15 cellular contexts compared by ENCODE assay signal in genomic region chr7:100356416-100357068, GRCh38. TPM values are rescaled to one million over a fixed set of nuclear protein-coding genes. Genes with fewer than 3 reads are reported as not detected.
DNase-seq lines count a peak whose midpoint lies in the region; ATAC-seq and TF ChIP-seq lines count a peak whose summit lies in the region.
"Had no signal": no experiment of that assay in that cellular context is flagged by ENCODE, and none has a peak within 500 bp of the region (broad histone marks: within the 10 kb centered on the region; RNA-seq: fewer than 3 reads in every experiment).

No MANE protein-coding gene starts in this region.

- H3K4me2 ChIP-seq in BLaER1 treated with 17β-estradiol and CSF1 and Interleukin-3, amounts not matched to agents 10 nM and 100 nM = peak overlapping the region in 4 of 11 experiments; percentile 2 to 48 (median 22); a peak in 2 of 22 replicates

- peak overlapping the region in 8 of 11 experiments; percentile 5 to 56 (median 40); a peak in 11 of 22 replicates for H3K27ac ChIP-seq in BLaER1 treated with 17β-estradiol and CSF1 and Interleukin-3, amounts not matched to agents 10 nM and 100 nM
- peak overlapping the region; percentile 75 for H3K27ac ChIP-seq in HL-60 (replicated peaks)

- H3K4me1 ChIP-seq in BLaER1 treated with 17β-estradiol and CSF1 and Interleukin-3, amounts not matched to agents 10 nM and 100 nM = peaks cover 0 to 45% (median 13%) of the 10 kb centered on the region in 10 experiments; a peak in 13 of 20 replicates
- H3K4me1 ChIP-seq: HAP-1 had no signal

- no peaks in the 10 kb centered on the region for H3K9me3 ChIP-seq in BLaER1 treated with 17β-estradiol and CSF1 and Interleukin-3, amounts not matched to agents 10 nM and 100 nM (replicated peaks in 1 of 11)
- H3K9me3 ChIP-seq: HAP-1 had no signal

- intact Hi-C loops in activated CD4-positive, alpha-beta T cell treated with anti-CD3 and anti-CD28 coated beads, Interleukin-2, amount 10 ng/mL, durations not matched to agents 24 days and 14 days (cut with micrococcal nuclease) = no loop called here

- peaks cover 83 to 100% (median 99%) of the 10 kb centered on the region in 11 experiments for H3K36me3 ChIP-seq in BLaER1 treated with 17β-estradiol and CSF1 and Interleukin-3, amounts not matched to agents 10 nM and 100 nM

- H4K20me1 ChIP-seq in BLaER1 treated with 17β-estradiol and CSF1 and Interleukin-3, amounts not matched to agents 10 nM and 100 nM = peaks cover 0 to 36% (median 6%) of the 10 kb centered on the region in 11 experiments; a peak in 7 of 22 replicates

- H3K27me3 ChIP-seq in BLaER1 treated with 17β-estradiol and CSF1 and Interleukin-3, amounts not matched to agents 10 nM and 100 nM = no peaks in the 10 kb centered on the region
- H3K27me3 ChIP-seq in HL-60 (ENCODE audit: insufficient read depth, poor library complexity, severe bottlenecking) = no peaks in the 10 kb centered on the region

- H3K4me3 ChIP-seq in BLaER1 treated with 17β-estradiol and CSF1 and Interleukin-3, amounts not matched to agents 10 nM and 100 nM = no peak overlapping the region
- H3K4me3 ChIP-seq in HL-60 (replicated peaks; ENCODE audit: insufficient read depth, low read length) = no peak overlapping the region
- H3K4me3 ChIP-seq: HAP-1 had no signal

- H3K9me3 Mint-ChIP-seq in effector memory CD8-positive, alpha-beta T cell = no peaks in the 10 kb centered on the region
- H3K9me3 Mint-ChIP-seq in stimulated activated effector memory CD8-positive, alpha-beta T cell treated with anti-CD3 and anti-CD28 coated beads, Interleukin-12 subunit alpha, Interleukin-12 subunit beta, amount 100 ng/mL, for 72 hours = no peaks in the 10 kb centered on the region
- no peaks in the 10 kb centered on the region for H3K9me3 Mint-ChIP-seq in activated CD4-positive, alpha-beta T cell treated with anti-CD3 and anti-CD28 coated beads, Interleukin-2, amount 10 ng/mL, durations not matched to agents 24 days and 14 days

- TF ChIP-seq CTCF in HL-60 (IDR thresholded peaks at IDR 0.05; ENCODE audit: insufficient read depth, low read length) = no peak

- H3K9ac ChIP-seq in BLaER1 treated with 17β-estradiol and CSF1 and Interleukin-3, amounts not matched to agents 10 nM and 100 nM = peak overlapping the region in 10 of 11 experiments; percentile 5 to 50 (median 34); a peak in 12 of 22 replicates

- H3K27ac Mint-ChIP-seq in effector memory CD8-positive, alpha-beta T cell = peak overlapping the region; percentile 77 to 94
- peak overlapping the region; percentile 95 for H3K27ac Mint-ChIP-seq in stimulated activated effector memory CD8-positive, alpha-beta T cell treated with anti-CD3 and anti-CD28 coated beads, Interleukin-12 subunit alpha, Interleukin-12 subunit beta, amount 100 ng/mL, for 72 hours
- no peak overlapping the region for H3K27ac Mint-ChIP-seq in activated CD4-positive, alpha-beta T cell treated with anti-CD3 and anti-CD28 coated beads, Interleukin-2, amount 10 ng/mL, durations not matched to agents 24 days and 14 days

- DNase-seq in HL-60 (ENCODE audit: low read depth in 1 of 2, low spot score in 1 of 2) (peak in 1 of 2 experiments; percentile 55), T1000 (lab: John Stamatoyannopoulos, UW) (no peak), NCI-H524 (lab: John Stamatoyannopoulos, UW) (no peak)
- DNase-seq in effector memory CD8-positive, alpha-beta T cell = no peak
- no peak for DNase-seq in stimulated activated effector memory CD8-positive, alpha-beta T cell treated with anti-CD3 and anti-CD28 coated beads, Interleukin-12 subunit alpha, Interleukin-12 subunit beta, amount 100 ng/mL, for 72 hours (ENCODE audit: low spot score in 2 of 2)
- DNase-seq in activated CD4-positive, alpha-beta T cell treated with anti-CD3 and anti-CD28 coated beads, Interleukin-2, amount 10 ng/mL, durations not matched to agents 24 days and 14 days = no peak
- DNase-seq: COR-L47, DMS153, EL, KBM-7, NCI-H1092 treated with DMSO at 0.1 percent for 48 hours, NCI-H1694 treated with DMSO at 0.1 percent for 48 hours, PC-3 had no signal

- peaks cover 27 to 29% of the 10 kb centered on the region in 2 donors for H3K4me1 Mint-ChIP-seq in effector memory CD8-positive, alpha-beta T cell (ENCODE audit: low read depth in 2 of 2)
- H3K4me1 Mint-ChIP-seq in stimulated activated effector memory CD8-positive, alpha-beta T cell treated with anti-CD3 and anti-CD28 coated beads, Interleukin-12 subunit alpha, Interleukin-12 subunit beta, amount 100 ng/mL, for 72 hours = peaks cover 39% of the 10 kb centered on the region
- H3K4me1 Mint-ChIP-seq in activated CD4-positive, alpha-beta T cell treated with anti-CD3 and anti-CD28 coated beads, Interleukin-2, amount 10 ng/mL, durations not matched to agents 24 days and 14 days = peaks cover 12% of the 10 kb centered on the region

- no peak for ATAC-seq in effector memory CD8-positive, alpha-beta T cell (replicated peaks)
- no peak for ATAC-seq in stimulated activated effector memory CD8-positive, alpha-beta T cell treated with anti-CD3 and anti-CD28 coated beads, Interleukin-12 subunit alpha, Interleukin-12 subunit beta, amount 100 ng/mL, for 72 hours
- ATAC-seq: PC-3 had no signal

- H3K27me3 Mint-ChIP-seq in effector memory CD8-positive, alpha-beta T cell = no peaks in the 10 kb centered on the region
- H3K27me3 Mint-ChIP-seq in activated CD4-positive, alpha-beta T cell treated with anti-CD3 and anti-CD28 coated beads, Interleukin-2, amount 10 ng/mL, durations not matched to agents 24 days and 14 days = no peaks in the 10 kb centered on the region

- H3K36me3 Mint-ChIP-seq in effector memory CD8-positive, alpha-beta T cell (ENCODE audit: insufficient read depth) = peaks cover 99% of the 10 kb centered on the region
- H3K36me3 Mint-ChIP-seq in stimulated activated effector memory CD8-positive, alpha-beta T cell treated with anti-CD3 and anti-CD28 coated beads, Interleukin-12 subunit alpha, Interleukin-12 subunit beta, amount 100 ng/mL, for 72 hours = peaks cover 89% of the 10 kb centered on the region
- H3K36me3 Mint-ChIP-seq in activated CD4-positive, alpha-beta T cell treated with anti-CD3 and anti-CD28 coated beads, Interleukin-2, amount 10 ng/mL, durations not matched to agents 24 days and 14 days (ENCODE audit: low read depth) = peaks cover 45% of the 10 kb centered on the region

- H3K4me3 Mint-ChIP-seq in effector memory CD8-positive, alpha-beta T cell = no peak overlapping the region
- no peak overlapping the region for H3K4me3 Mint-ChIP-seq in stimulated activated effector memory CD8-positive, alpha-beta T cell treated with anti-CD3 and anti-CD28 coated beads, Interleukin-12 subunit alpha, Interleukin-12 subunit beta, amount 100 ng/mL, for 72 hours
- H3K4me3 Mint-ChIP-seq in activated CD4-positive, alpha-beta T cell treated with anti-CD3 and anti-CD28 coated beads, Interleukin-2, amount 10 ng/mL, durations not matched to agents 24 days and 14 days = no peak overlapping the region

RNA-seq across cellular contexts. Expression of gene PILRB, which starts 1.4 kb away (rescaled TPM):
- 74.6 and 78.3 TPM in 2 replicates for total RNA-seq in activated CD4-positive, alpha-beta T cell treated with anti-CD3 and anti-CD28 coated beads, Interleukin-2, amount 10 ng/mL, durations not matched to agents 24 days and 14 days

RNA-seq across cellular contexts. Expression of gene PILRA, which starts 16.7 kb away (rescaled TPM):
- 9.8 and 11.6 TPM in 2 replicates for total RNA-seq in activated CD4-positive, alpha-beta T cell treated with anti-CD3 and anti-CD28 coated beads, Interleukin-2, amount 10 ng/mL, durations not matched to agents 24 days and 14 days

RNA-seq across cellular contexts. Expression of gene SPDYE3, which starts 49.0 kb away (rescaled TPM):
- not detected in 2 replicates for total RNA-seq in activated CD4-positive, alpha-beta T cell treated with anti-CD3 and anti-CD28 coated beads, Interleukin-2, amount 10 ng/mL, durations not matched to agents 24 days and 14 days
- total RNA-seq: PC-3 had no signal
